1 cellular context compared by ENCODE assay signal in the genomic region with DNA sequence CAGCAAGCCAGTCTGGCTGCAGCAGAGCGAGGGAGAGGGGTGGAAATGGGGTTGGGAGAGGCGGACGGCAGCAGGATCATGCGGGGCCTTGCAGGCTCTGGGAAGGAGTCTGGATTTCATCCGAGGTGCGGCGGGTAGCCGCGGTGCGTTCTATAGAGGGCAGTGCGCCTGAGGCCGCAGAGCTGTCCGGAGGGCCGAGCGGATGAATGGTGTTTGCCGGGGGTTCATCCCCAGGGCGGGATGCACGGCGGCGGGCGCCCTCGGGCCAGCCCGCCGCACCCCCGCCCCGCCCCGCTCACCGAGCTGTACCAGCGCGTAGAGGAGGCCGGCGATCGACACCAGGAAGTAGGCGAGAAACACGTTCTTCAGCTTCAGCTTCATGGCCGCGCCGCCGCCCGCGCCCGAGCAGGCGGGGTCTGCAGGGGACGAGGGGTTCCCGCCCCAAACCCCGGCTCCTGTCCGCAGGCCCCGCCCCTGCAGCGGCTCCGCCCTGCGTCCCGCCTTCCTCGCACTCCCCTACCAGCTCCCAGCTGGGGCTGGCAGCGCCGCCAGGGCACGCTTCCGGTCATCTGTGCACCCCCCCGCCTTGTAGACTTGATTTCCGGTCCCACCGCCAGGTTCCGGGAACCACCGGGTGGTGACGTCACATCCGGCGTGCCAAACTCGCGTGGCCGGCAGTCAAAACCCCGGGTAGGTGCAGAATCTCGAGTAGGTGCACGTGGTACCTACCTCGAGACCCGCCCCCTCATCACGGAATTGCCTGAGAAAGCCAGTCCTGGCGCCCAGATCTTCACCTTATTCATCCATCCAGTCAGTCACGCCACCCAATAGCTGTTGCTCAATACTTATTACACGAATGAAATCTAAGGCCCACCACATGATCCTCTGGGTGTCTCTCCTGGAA.
TF ChIP-seq lines count a peak whose summit lies in the region.

A gene (minus strand): TSS at position 420 of the 904 bp plus-strand sequence. CDS start 39 bp downstream, at position 381.

TF ChIP-seq in K562, 482 proteins besides CTCF, POLR2A, EP300 and RAD21 (continued from another document and continues in another):
- TF ChIP-seq, protein P1, sequence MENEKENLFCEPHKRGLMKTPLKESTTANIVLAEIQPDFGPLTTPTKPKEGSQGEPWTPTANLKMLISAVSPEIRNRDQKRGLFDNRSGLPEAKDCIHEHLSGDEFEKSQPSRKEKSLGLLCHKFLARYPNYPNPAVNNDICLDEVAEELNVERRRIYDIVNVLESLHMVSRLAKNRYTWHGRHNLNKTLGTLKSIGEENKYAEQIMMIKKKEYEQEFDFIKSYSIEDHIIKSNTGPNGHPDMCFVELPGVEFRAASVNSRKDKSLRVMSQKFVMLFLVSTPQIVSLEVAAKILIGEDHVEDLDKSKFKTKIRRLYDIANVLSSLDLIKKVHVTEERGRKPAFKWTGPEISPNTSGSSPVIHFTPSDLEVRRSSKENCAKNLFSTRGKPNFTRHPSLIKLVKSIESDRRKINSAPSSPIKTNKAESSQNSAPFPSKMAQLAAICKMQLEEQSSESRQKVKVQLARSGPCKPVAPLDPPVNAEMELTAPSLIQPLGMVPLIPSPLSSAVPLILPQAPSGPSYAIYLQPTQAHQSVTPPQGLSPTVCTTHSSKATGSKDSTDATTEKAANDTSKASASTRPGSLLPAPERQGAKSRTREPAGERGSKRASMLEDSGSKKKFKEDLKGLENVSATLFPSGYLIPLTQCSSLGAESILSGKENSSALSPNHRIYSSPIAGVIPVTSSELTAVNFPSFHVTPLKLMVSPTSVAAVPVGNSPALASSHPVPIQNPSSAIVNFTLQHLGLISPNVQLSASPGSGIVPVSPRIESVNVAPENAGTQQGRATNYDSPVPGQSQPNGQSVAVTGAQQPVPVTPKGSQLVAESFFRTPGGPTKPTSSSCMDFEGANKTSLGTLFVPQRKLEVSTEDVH (IDR thresholded peaks at IDR 0.05; ENCODE audit: low read depth, partially characterized antibody) = peak; percentile 96
- no peak for TF ChIP-seq FOXK1 (CRISPR knock-in tag; IDR thresholded peaks at IDR 0.05; ENCODE audit: borderline replicate concordance)
- no peak for TF ChIP-seq ZNF184 (CRISPR knock-in tag; IDR thresholded peaks at IDR 0.05)
- TF ChIP-seq, protein P2, sequence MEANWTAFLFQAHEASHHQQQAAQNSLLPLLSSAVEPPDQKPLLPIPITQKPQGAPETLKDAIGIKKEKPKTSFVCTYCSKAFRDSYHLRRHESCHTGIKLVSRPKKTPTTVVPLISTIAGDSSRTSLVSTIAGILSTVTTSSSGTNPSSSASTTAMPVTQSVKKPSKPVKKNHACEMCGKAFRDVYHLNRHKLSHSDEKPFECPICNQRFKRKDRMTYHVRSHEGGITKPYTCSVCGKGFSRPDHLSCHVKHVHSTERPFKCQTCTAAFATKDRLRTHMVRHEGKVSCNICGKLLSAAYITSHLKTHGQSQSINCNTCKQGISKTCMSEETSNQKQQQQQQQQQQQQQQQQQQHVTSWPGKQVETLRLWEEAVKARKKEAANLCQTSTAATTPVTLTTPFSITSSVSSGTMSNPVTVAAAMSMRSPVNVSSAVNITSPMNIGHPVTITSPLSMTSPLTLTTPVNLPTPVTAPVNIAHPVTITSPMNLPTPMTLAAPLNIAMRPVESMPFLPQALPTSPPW (CRISPR knock-in tag; IDR thresholded peaks at IDR 0.05) = peak; percentile 89
- TF ChIP-seq TARDBP (IDR thresholded peaks at IDR 0.05) = peak; percentile 53; the same call in 1 of the 2 replicates
- TF ChIP-seq, protein P3, sequence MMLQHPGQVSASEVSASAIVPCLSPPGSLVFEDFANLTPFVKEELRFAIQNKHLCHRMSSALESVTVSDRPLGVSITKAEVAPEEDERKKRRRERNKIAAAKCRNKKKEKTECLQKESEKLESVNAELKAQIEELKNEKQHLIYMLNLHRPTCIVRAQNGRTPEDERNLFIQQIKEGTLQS (IDR thresholded peaks at IDR 0.05) = peak; percentile 99
- TF ChIP-seq, protein P3 (CRISPR knock-in tag; conservative IDR thresholded peaks at IDR 0.05) = peak; percentile 79
- peak; percentile 75 for TF ChIP-seq RAD51 (IDR thresholded peaks at IDR 0.05; ENCODE audit: borderline replicate concordance, low read depth)
- TF ChIP-seq, protein P4, sequence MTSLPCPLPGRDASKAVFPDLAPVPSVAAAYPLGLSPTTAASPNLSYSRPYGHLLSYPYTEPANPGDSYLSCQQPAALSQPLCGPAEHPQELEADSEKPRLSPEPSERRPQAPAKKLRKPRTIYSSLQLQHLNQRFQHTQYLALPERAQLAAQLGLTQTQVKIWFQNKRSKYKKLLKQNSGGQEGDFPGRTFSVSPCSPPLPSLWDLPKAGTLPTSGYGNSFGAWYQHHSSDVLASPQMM (CRISPR knock-in tag; IDR thresholded peaks at IDR 0.05) = no peak
- no peak for TF ChIP-seq ZNF347 (CRISPR knock-in tag; IDR thresholded peaks at IDR 0.05; ENCODE audit: low read depth)
- TF ChIP-seq, protein P5, sequence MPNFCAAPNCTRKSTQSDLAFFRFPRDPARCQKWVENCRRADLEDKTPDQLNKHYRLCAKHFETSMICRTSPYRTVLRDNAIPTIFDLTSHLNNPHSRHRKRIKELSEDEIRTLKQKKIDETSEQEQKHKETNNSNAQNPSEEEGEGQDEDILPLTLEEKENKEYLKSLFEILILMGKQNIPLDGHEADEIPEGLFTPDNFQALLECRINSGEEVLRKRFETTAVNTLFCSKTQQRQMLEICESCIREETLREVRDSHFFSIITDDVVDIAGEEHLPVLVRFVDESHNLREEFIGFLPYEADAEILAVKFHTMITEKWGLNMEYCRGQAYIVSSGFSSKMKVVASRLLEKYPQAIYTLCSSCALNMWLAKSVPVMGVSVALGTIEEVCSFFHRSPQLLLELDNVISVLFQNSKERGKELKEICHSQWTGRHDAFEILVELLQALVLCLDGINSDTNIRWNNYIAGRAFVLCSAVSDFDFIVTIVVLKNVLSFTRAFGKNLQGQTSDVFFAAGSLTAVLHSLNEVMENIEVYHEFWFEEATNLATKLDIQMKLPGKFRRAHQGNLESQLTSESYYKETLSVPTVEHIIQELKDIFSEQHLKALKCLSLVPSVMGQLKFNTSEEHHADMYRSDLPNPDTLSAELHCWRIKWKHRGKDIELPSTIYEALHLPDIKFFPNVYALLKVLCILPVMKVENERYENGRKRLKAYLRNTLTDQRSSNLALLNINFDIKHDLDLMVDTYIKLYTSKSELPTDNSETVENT (CRISPR knock-in tag; IDR thresholded peaks at IDR 0.05) = peak; percentile 74; the same call in 1 of the 2 replicates
- TF ChIP-seq, protein P6, sequence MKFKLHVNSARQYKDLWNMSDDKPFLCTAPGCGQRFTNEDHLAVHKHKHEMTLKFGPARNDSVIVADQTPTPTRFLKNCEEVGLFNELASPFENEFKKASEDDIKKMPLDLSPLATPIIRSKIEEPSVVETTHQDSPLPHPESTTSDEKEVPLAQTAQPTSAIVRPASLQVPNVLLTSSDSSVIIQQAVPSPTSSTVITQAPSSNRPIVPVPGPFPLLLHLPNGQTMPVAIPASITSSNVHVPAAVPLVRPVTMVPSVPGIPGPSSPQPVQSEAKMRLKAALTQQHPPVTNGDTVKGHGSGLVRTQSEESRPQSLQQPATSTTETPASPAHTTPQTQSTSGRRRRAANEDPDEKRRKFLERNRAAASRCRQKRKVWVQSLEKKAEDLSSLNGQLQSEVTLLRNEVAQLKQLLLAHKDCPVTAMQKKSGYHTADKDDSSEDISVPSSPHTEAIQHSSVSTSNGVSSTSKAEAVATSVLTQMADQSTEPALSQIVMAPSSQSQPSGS (CRISPR knock-in tag; IDR thresholded peaks at IDR 0.05) = peak; percentile 68; the same call in 1 of the 2 replicates
- no peak for TF ChIP-seq MAFG (tag; conservative IDR thresholded peaks at IDR 0.05)
- TF ChIP-seq ARID1B (IDR thresholded peaks at IDR 0.05) = peak; percentile 40; the same call in 1 of the 2 replicates
- TF ChIP-seq, protein P7, sequence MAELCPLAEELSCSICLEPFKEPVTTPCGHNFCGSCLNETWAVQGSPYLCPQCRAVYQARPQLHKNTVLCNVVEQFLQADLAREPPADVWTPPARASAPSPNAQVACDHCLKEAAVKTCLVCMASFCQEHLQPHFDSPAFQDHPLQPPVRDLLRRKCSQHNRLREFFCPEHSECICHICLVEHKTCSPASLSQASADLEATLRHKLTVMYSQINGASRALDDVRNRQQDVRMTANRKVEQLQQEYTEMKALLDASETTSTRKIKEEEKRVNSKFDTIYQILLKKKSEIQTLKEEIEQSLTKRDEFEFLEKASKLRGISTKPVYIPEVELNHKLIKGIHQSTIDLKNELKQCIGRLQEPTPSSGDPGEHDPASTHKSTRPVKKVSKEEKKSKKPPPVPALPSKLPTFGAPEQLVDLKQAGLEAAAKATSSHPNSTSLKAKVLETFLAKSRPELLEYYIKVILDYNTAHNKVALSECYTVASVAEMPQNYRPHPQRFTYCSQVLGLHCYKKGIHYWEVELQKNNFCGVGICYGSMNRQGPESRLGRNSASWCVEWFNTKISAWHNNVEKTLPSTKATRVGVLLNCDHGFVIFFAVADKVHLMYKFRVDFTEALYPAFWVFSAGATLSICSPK (IDR thresholded peaks at IDR 0.05; ENCODE audit: borderline replicate concordance) = no peak
- TF ChIP-seq ZNF197 (CRISPR knock-in tag; IDR thresholded peaks at IDR 0.05; ENCODE audit: low read depth) = peak; percentile 55; the same call in 1 of the 2 replicates
- TF ChIP-seq, protein P8, sequence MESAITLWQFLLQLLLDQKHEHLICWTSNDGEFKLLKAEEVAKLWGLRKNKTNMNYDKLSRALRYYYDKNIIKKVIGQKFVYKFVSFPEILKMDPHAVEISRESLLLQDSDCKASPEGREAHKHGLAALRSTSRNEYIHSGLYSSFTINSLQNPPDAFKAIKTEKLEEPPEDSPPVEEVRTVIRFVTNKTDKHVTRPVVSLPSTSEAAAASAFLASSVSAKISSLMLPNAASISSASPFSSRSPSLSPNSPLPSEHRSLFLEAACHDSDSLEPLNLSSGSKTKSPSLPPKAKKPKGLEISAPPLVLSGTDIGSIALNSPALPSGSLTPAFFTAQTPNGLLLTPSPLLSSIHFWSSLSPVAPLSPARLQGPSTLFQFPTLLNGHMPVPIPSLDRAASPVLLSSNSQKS (CRISPR knock-in tag; IDR thresholded peaks at IDR 0.05) = no peak
- TF ChIP-seq POLR3A (IDR thresholded peaks at IDR 0.05; ENCODE audit: borderline replicate concordance, extremely low read depth, insufficient read depth, insufficient read length) = no peak
- peak; percentile 46; the same call in 1 of the 2 replicates for TF ChIP-seq ZFX (CRISPR knock-in tag; IDR thresholded peaks at IDR 0.05)
- TF ChIP-seq NCOA2 (IDR thresholded peaks at IDR 0.05; ENCODE audit: partially characterized antibody in 2 of 2) = no peak
- no peak for TF ChIP-seq POLR3G (IDR thresholded peaks at IDR 0.05; ENCODE audit: extremely low read depth, insufficient read length, insufficient replicate concordance)
- no peak for TF ChIP-seq BRD4 (IDR thresholded peaks at IDR 0.05)
- peak; percentile 82; the same call in 1 of the 2 replicates for TF ChIP-seq NCOA1 (IDR thresholded peaks at IDR 0.05; ENCODE audit: low read depth)
- no peak for TF ChIP-seq DDX20 (tag; IDR thresholded peaks at IDR 0.05; ENCODE audit: low read depth)
- no peak for TF ChIP-seq ESRRB (CRISPR knock-in tag; IDR thresholded peaks at IDR 0.05; ENCODE audit: borderline replicate concordance)
- TF ChIP-seq HDAC2 (IDR thresholded peaks at IDR 0.05) = peak; percentile 82
- peak; percentile 83 for TF ChIP-seq SAP30 (IDR thresholded peaks at IDR 0.05; ENCODE audit: borderline replicate concordance, insufficient read depth, low read depth, low read length, poor library complexity, severe bottlenecking)
- peak; percentile 37; the same call in 1 of the 2 replicates for TF ChIP-seq SMARCA5 (IDR thresholded peaks at IDR 0.05)
- TF ChIP-seq NFE2L1 (tag; IDR thresholded peaks at IDR 0.05; ENCODE audit: borderline replicate concordance, low read depth) = no peak
- TF ChIP-seq CBX5 (IDR thresholded peaks at IDR 0.05; ENCODE audit: borderline replicate concordance, low read depth) = no peak
- peak; percentile 94 for TF ChIP-seq JUND (IDR thresholded peaks at IDR 0.05; ENCODE audit: borderline replicate concordance, low read depth, low read length)
- TF ChIP-seq JUND (tag; IDR thresholded peaks at IDR 0.05; ENCODE audit: borderline replicate concordance, low read depth, low read length) = peak; percentile 91
- no peak for TF ChIP-seq YBX1 (IDR thresholded peaks at IDR 0.05)
- no peak for TF ChIP-seq GATA2 (CRISPR knock-in tag; IDR thresholded peaks at IDR 0.05)
- TF ChIP-seq, protein P9, sequence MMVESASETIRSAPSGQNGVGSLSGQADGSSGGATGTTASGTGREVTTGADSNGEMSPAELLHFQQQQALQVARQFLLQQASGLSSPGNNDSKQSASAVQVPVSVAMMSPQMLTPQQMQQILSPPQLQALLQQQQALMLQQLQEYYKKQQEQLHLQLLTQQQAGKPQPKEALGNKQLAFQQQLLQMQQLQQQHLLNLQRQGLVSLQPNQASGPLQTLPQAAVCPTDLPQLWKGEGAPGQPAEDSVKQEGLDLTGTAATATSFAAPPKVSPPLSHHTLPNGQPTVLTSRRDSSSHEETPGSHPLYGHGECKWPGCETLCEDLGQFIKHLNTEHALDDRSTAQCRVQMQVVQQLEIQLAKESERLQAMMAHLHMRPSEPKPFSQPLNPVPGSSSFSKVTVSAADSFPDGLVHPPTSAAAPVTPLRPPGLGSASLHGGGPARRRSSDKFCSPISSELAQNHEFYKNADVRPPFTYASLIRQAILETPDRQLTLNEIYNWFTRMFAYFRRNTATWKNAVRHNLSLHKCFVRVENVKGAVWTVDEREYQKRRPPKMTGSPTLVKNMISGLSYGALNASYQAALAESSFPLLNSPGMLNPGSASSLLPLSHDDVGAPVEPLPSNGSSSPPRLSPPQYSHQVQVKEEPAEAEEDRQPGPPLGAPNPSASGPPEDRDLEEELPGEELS (CRISPR knock-in tag; IDR thresholded peaks at IDR 0.05; ENCODE audit: borderline replicate concordance) = no peak
- peak; percentile 82 for TF ChIP-seq SOX6 (IDR thresholded peaks at IDR 0.05)
- no peak for TF ChIP-seq SAFB2 (IDR thresholded peaks at IDR 0.05; ENCODE audit: borderline replicate concordance, low read depth, low read length, severe bottlenecking)
- peak in 1 of 2 experiments; percentile 45; a peak in 2 of 4 replicates for TF ChIP-seq SRF (CRISPR knock-in tag; IDR thresholded peaks at IDR 0.05)
- no peak for TF ChIP-seq IRF2 (CRISPR knock-in tag; IDR thresholded peaks at IDR 0.05)
- no peak for TF ChIP-seq BACH1 (tag; IDR thresholded peaks at IDR 0.05)
- no peak for TF ChIP-seq KLF16 (IDR thresholded peaks at IDR 0.05)
